ENCODE assay signal across 21 cellular contexts in the genomic region with DNA sequence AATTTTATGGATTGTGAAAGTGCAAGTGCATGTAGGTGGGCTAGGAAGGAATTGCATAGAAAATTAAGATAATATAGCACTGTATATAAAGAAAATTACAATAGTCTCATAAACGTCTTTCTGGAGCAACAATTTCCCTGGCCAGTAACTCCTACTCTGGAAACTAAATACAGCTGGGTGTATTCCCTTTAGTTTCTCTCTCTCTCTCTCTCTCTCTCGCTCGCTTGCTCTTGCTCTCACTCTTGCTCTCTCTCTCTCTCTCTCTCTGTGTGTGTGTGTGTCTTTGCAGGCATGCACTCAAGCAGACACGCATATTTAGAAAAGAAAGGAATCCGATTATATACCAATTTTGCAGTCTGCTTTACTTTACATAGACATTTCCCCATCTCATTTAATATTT.
"Had no signal": no experiment of that assay in that cellular context is flagged by ENCODE, and none has a peak within 500 bp of the region (broad histone marks: within the 10 kb centered on the region; RNA-seq: fewer than 3 reads in every experiment).

No MANE protein-coding gene starts in this region.

- H3K9me3 Mint-ChIP-seq: activated CD4-positive, alpha-beta memory T cell treated with anti-CD3 and anti-CD28 coated beads, Interleukin-2, amount 10 ng/mL, durations not matched to agents 7 days and 5 days; activated naive CD4-positive, alpha-beta T cell treated with anti-CD3 and anti-CD28 coated beads, Interleukin-2, amount 10 ng/mL, durations not matched to agents 7 days and 5 days; naive thymus-derived CD4-positive, alpha-beta T cell; stimulated activated naive CD8-positive, alpha-beta T cell treated with anti-CD3 and anti-CD28 coated beads, Interleukin-15, Interleukin-2, amounts not matched to agents 100 ng/mL and 50 ng/mL, for 24 hours had no signal

- H3K27ac Mint-ChIP-seq: activated CD4-positive, alpha-beta memory T cell treated with anti-CD3 and anti-CD28 coated beads, Interleukin-2, amount 10 ng/mL, durations not matched to agents 7 days and 5 days; activated naive CD4-positive, alpha-beta T cell treated with anti-CD3 and anti-CD28 coated beads, Interleukin-2, amount 10 ng/mL, durations not matched to agents 7 days and 5 days; stimulated activated naive CD8-positive, alpha-beta T cell treated with anti-CD3 and anti-CD28 coated beads, Interleukin-15, Interleukin-2, amounts not matched to agents 100 ng/mL and 50 ng/mL, for 24 hours had no signal

- H3K27me3 ChIP-seq: ascending aorta, esophagus muscularis mucosa, gastroesophageal sphincter, ovary, right atrium auricular region, thyroid gland had no signal

- H3K9me3 ChIP-seq: ascending aorta, esophagus muscularis mucosa, gastroesophageal sphincter, lower lobe of right lung, ovary, psoas muscle, right atrium auricular region, thyroid gland had no signal

- ATAC-seq: gastroesophageal sphincter; left lobe of liver; lower lobe of right lung; naive thymus-derived CD4-positive, alpha-beta T cell; psoas muscle had no signal

- H3K4me3 ChIP-seq: ascending aorta, esophagus muscularis mucosa, gastroesophageal sphincter, lower lobe of right lung, ovary, psoas muscle, right atrium auricular region, thyroid gland had no signal

- H3K4me3 Mint-ChIP-seq: activated CD4-positive, alpha-beta memory T cell treated with anti-CD3 and anti-CD28 coated beads, Interleukin-2, amount 10 ng/mL, durations not matched to agents 7 days and 5 days; activated naive CD4-positive, alpha-beta T cell treated with anti-CD3 and anti-CD28 coated beads, Interleukin-2, amount 10 ng/mL, durations not matched to agents 7 days and 5 days; naive thymus-derived CD4-positive, alpha-beta T cell; stimulated activated naive CD8-positive, alpha-beta T cell treated with anti-CD3 and anti-CD28 coated beads, Interleukin-15, Interleukin-2, amounts not matched to agents 100 ng/mL and 50 ng/mL, for 24 hours had no signal

- H3K36me3 ChIP-seq: ovary had no signal

- DNase-seq: activated CD4-positive, alpha-beta memory T cell treated with anti-CD3 and anti-CD28 coated beads, Interleukin-2, amount 10 ng/mL, durations not matched to agents 7 days and 5 days; activated CD4-positive, alpha-beta T cell treated with anti-CD3 and anti-CD28 coated beads for 48 hours; activated effector memory CD4-positive, alpha-beta T cell treated with anti-CD3 and anti-CD28 coated beads, Interleukin-2, amount 50 U/mL, for 16 hours; activated naive CD4-positive, alpha-beta T cell treated with anti-CD3 and anti-CD28 coated beads, Interleukin-2, amount 10 ng/mL, durations not matched to agents 7 days and 5 days; activated T-cell treated with anti-CD3 and anti-CD28 coated beads for 4 hours; central memory CD4-positive, alpha-beta T cell; effector memory CD4-positive, alpha-beta T cell; head of caudate nucleus; lower lobe of right lung; naive thymus-derived CD4-positive, alpha-beta T cell; ovary; psoas muscle; stimulated activated CD4-positive, alpha-beta T cell treated with anti-CD3 and anti-CD28 coated beads, Interleukin-4, amount 100 ng/mL, for 4 hours; substantia nigra; thyroid gland had no signal

- H3K4me1 ChIP-seq: psoas muscle had no signal

- H3K27ac ChIP-seq: ascending aorta, esophagus muscularis mucosa, gastroesophageal sphincter, lower lobe of right lung, ovary, psoas muscle, right atrium auricular region, thyroid gland had no signal
